Comparison of ENCODE assay signal across 1 cellular context in genomic region chr1:166740668-166741276, GRCh38.
TF ChIP-seq lines count a peak whose summit lies in the region.

No MANE protein-coding gene starts in this region.

TF ChIP-seq in WTC11, 78 proteins besides CTCF, POLR2A, EP300 and RAD21 (continued from another document):
- TF ChIP-seq HMGXB4 (CRISPR knock-in tag; IDR thresholded peaks at IDR 0.05) (no peak), SMAD4 (CRISPR knock-in tag; IDR thresholded peaks at IDR 0.05) (no peak), RORB (CRISPR knock-in tag; IDR thresholded peaks at IDR 0.05) (no peak), ATF3 (CRISPR knock-in tag; conservative IDR thresholded peaks at IDR 0.05) (no peak)
